In genomic region chr17:5233492-5233891, GRCh38 we compare ENCODE assay signal across 9 cellular contexts. TPM values are rescaled to one million over a fixed set of nuclear protein-coding genes. Genes with fewer than 3 reads are reported as not detected.
A peak's percentile ranks its signal among the peaks of the same experiment; 100 is the strongest.
DNase-seq lines count a peak whose midpoint lies in the region; ATAC-seq, FAIRE-seq and TF ChIP-seq lines count a peak whose summit lies in the region.
"Not testable (repeated sequence)": the region's sequence is repeated elsewhere in the genome, so short reads cannot be mapped to it uniquely, and the experiment has no call there.
"Had no signal": no experiment of that assay in that cellular context is flagged by ENCODE, and none has a peak within 500 bp of the region (broad histone marks: within the 10 kb centered on the region; RNA-seq: fewer than 3 reads in every experiment).

No MANE protein-coding gene starts in this region.

- SMC1A ChIA-PET in GM12878 (lab: Charles Lee; ENCODE audit: uncharacterized antibody, unreplicated experiment) = interaction anchor here (1.4 to 11.0 kb wide), 2 partner anchors 8 to 35 kb away, joined by 4 to 157 read pairs; no protein-coding TSS in a partner anchor

- H3K27ac Mint-ChIP-seq in memory B cell = peak overlapping the region; percentile 94
- peak overlapping the region; percentile 99 for H3K27ac Mint-ChIP-seq in stimulated activated memory B cell treated with anti-CD40 and anti-IgM and Interleukin-4, amounts not matched to agents 10 μg/mL and 1 μg/mL and 100 μg/mL, for 72 hours

- not testable (repeated sequence) for TF ChIP-seq RAD21 in GM12878 (IDR thresholded peaks at IDR 0.05; ENCODE audit: insufficient read depth, low read depth, low read length)

- not testable (repeated sequence) for DNase-seq in GM06990 (ENCODE audit: extremely low read depth, insufficient read length); Peyer's patch; GM12878 (ENCODE audit: low read depth, low spot score); memory B cell (ENCODE audit: low spot score in 2 of 2)

- H3K27me3 Mint-ChIP-seq in memory B cell; stimulated activated memory B cell treated with anti-CD40 and anti-IgM and Interleukin-4, amounts not matched to agents 10 μg/mL and 1 μg/mL and 100 μg/mL, for 72 hours: not testable (repeated sequence)

- H3K9me3 ChIP-seq in Peyer's patch; GM12878 (replicated peaks; ENCODE audit: control insufficient read depth, insufficient read depth, low read length): not testable (repeated sequence)

- H3K9me3 Mint-ChIP-seq in memory B cell; stimulated activated memory B cell treated with anti-CD40 and anti-IgM and Interleukin-4, amounts not matched to agents 10 μg/mL and 1 μg/mL and 100 μg/mL, for 72 hours: not testable (repeated sequence)

- H4K20me1 ChIP-seq in GM12878 (ENCODE audit: control insufficient read depth, insufficient read depth) = not testable (repeated sequence)

- FAIRE-seq in GM12878 (lab: Jason Lieb, UNC) = not testable (repeated sequence)

- not testable (repeated sequence) for ATAC-seq in GM12878; memory B cell (ENCODE audit: low read depth); stimulated activated memory B cell treated with anti-CD40 and anti-IgM and Interleukin-4, amounts not matched to agents 10 μg/mL and 1 μg/mL and 100 μg/mL, for 72 hours

- H3K4me3 ChIP-seq in GM06990 (replicated peaks; ENCODE audit: low read depth, low read length) = peak overlapping the region; percentile 86
- peak overlapping the region in 3 of 4 donors; percentile 23 to 44 (median 33) for H3K4me3 ChIP-seq in Peyer's patch
- H3K4me3 ChIP-seq in GM12878 = peak overlapping the region; percentile 87

- H3K27ac ChIP-seq in 22Rv1 = peak overlapping the region; percentile 97
- peak overlapping the region in 3 of 4 donors; percentile 19 to 89 (median 73) for H3K27ac ChIP-seq in Peyer's patch
- H3K27ac ChIP-seq in GM12878 (ENCODE audit: control insufficient read depth, insufficient read depth) = peak overlapping the region; percentile 99

- peaks cover 13% of the 10 kb centered on the region for H3K36me3 ChIP-seq in GM06990 (ENCODE audit: control insufficient read depth, insufficient read depth, low read length)
- not testable (repeated sequence) for H3K36me3 ChIP-seq in Peyer's patch
- H3K36me3 ChIP-seq in GM12878 (ENCODE audit: control insufficient read depth in 2 of 2, insufficient read depth in 2 of 2, low read length in 1 of 2) = peaks cover 4 to 12% of the 10 kb centered on the region in 2 experiments; a peak in 3 of 4 replicates

- H3K36me3 Mint-ChIP-seq in memory B cell = peaks cover 49% of the 10 kb centered on the region
- peaks cover 63% of the 10 kb centered on the region for H3K36me3 Mint-ChIP-seq in stimulated activated memory B cell treated with anti-CD40 and anti-IgM and Interleukin-4, amounts not matched to agents 10 μg/mL and 1 μg/mL and 100 μg/mL, for 72 hours

- not testable (repeated sequence) for TF ChIP-seq EP300 in GM12878 (IDR thresholded peaks at IDR 0.05; ENCODE audit: borderline replicate concordance in 1 of 2, control insufficient read depth in 1 of 2, low read depth in 2 of 2, low read length in 2 of 2)

- peaks cover 48% of the 10 kb centered on the region for H3K4me1 Mint-ChIP-seq in memory B cell
- peaks cover 87% of the 10 kb centered on the region for H3K4me1 Mint-ChIP-seq in stimulated activated memory B cell treated with anti-CD40 and anti-IgM and Interleukin-4, amounts not matched to agents 10 μg/mL and 1 μg/mL and 100 μg/mL, for 72 hours

- in situ Hi-C loops in GM12878 (cut with MboI) = not testable (repeated sequence)

- not testable (repeated sequence) for H3K27me3 ChIP-seq in GM06990 (replicated peaks; ENCODE audit: control insufficient read depth, insufficient read depth, low read length); Peyer's patch; GM12878 (replicated peaks in 1 of 2; ENCODE audit: control insufficient read depth in 2 of 2, insufficient read depth in 2 of 2, low read length in 1 of 2)

- peaks cover 86% of the 10 kb centered on the region for H3K79me2 ChIP-seq in GM12878 (ENCODE audit: control insufficient read depth, insufficient read depth, low read length)

- intact Hi-C loops in GM12878 (cut with micrococcal nuclease; ENCODE audit: unreplicated experiment) = not testable (repeated sequence)

- not testable (repeated sequence) for H3K4me1 ChIP-seq in Peyer's patch
- peaks cover 48% of the 10 kb centered on the region for H3K4me1 ChIP-seq in GM12878 (ENCODE audit: control insufficient read depth, insufficient read depth, low read length)

- H3K9ac ChIP-seq in GM12878 (ENCODE audit: control insufficient read depth, insufficient read depth, low read length) = peak overlapping the region; percentile 96

- POLR2A ChIA-PET in GM12878 (lab: Charles Lee) = not testable (repeated sequence)

- BruUV-seq in GM12878 (replicated peaks; lab: Mats Ljungman, UMichigan) = not testable (repeated sequence)

- CTCF ChIA-PET in GM12878 (lab: Yijun Ruan, JAX) = interaction anchor here (8.1 kb wide), 1 partner anchor 37 kb away, joined by 209 read pairs; the partner anchor contains the start of gene ZNF594

- TF ChIP-seq CTCF in 22Rv1 (IDR thresholded peaks at IDR 0.05); GM06990 (IDR thresholded peaks at IDR 0.05; ENCODE audit: insufficient read depth, low read length, poor library complexity, severe bottlenecking); Peyer's patch (IDR thresholded peaks at IDR 0.05); GM12878 (IDR thresholded peaks at IDR 0.05 in 2 of 3, conservative IDR thresholded peaks at IDR 0.05 in 1 of 3; ENCODE audit: control insufficient read depth in 2 of 3, extremely low read depth in 1 of 3, insufficient read depth in 1 of 3, low read depth in 3 of 3, low read length in 3 of 3): not testable (repeated sequence)

- RAD21 ChIA-PET in GM12878 (lab: Charles Lee; ENCODE audit: unreplicated experiment) = interaction anchor here (6.2 kb wide), 1 partner anchor 35 kb away, joined by 105 read pairs; no protein-coding TSS in a partner anchor

- H2AFZ ChIP-seq in GM12878 (ENCODE audit: control insufficient read depth, low read depth, low read length) = not testable (repeated sequence)

- H3K4me2 ChIP-seq in GM12878 (ENCODE audit: control insufficient read depth, insufficient read depth) = peak overlapping the region; percentile 98

- TF ChIP-seq POLR2A in GM15510 (IDR thresholded peaks at IDR 0.05; ENCODE audit: borderline replicate concordance, extremely low read depth, insufficient read length) = peak; percentile 20
- TF ChIP-seq POLR2A in Peyer's patch (IDR thresholded peaks at IDR 0.05); GM12878 (IDR thresholded peaks at IDR 0.05; ENCODE audit: low read depth, low read length): not testable (repeated sequence)

- peak overlapping the region; percentile 94 for H3K4me3 Mint-ChIP-seq in memory B cell
- peak overlapping the region; percentile 86 for H3K4me3 Mint-ChIP-seq in stimulated activated memory B cell treated with anti-CD40 and anti-IgM and Interleukin-4, amounts not matched to agents 10 μg/mL and 1 μg/mL and 100 μg/mL, for 72 hours

- 0% methylated on average over 7 of the region's 7 CpGs for WGBS in GM12878 (ENCODE audit: insufficient coverage, insufficient replicate concordance, low lambda C conversion rate, missing lambda C conversion rate)

RNA-seq across cellular contexts. Expression of gene SCIMP, which starts 1.2 kb away (rescaled TPM):
- 10 to 100 TPM in 1 of 4 donors, 1 to 10 TPM in 1, under 1 TPM in 1, not detected in 1; 0.35 to 16.5 (median 1.5) TPM for total RNA-seq in Peyer's patch
- total RNA-seq in GM12878 (2013; cell fraction: nucleolus; rRNA removed) = 247 and 264 TPM in 2 replicates
- 61.8 and 70.4 TPM in 2 replicates for total RNA-seq in GM12878 (2014; rRNA removed)
- 70.3 and 74.9 TPM in 2 replicates for total RNA-seq in GM12878 (2014; rRNA removed; fragmentation: Illumina TruSeq; extraction: Trizol)
- total RNA-seq in GM12878 (2021) = 92.2 and 98.9 TPM in 2 replicates
- 129 TPM for polyA plus RNA-seq in GM12878 (2011; ENCODE audit: low read depth)
- 105 and 120 TPM in 2 replicates for polyA plus RNA-seq in GM12878 (2011; rRNA removed)
- polyA plus RNA-seq in GM12878 (2011; cell fraction: cytosol; rRNA removed) = 101 and 133 TPM in 2 replicates
- polyA plus RNA-seq in GM12878 (2011; cell fraction: nucleus; rRNA removed) = 50.6 and 52.5 TPM in 2 replicates
- 97.2 and 135 TPM in 2 replicates for polyA plus RNA-seq in GM12878 (2012)
- 151 and 205 TPM in 2 replicates for polyA plus RNA-seq in GM12878 (2014; fragmentation: Illumina TruSeq; extraction: Trizol)
- 100 to 1,000 TPM; 109 TPM for polyA plus RNA-seq in GM12878 (2014; fragmentation: Nextera tagmentation; extraction: Ambion mirVana)
- 85.2 and 97.7 TPM in 2 replicates for polyA plus RNA-seq in GM12878 (2014; rRNA removed)
- 10 to 100 TPM; 56.7 to 62.4 TPM for polyA plus RNA-seq in GM12878 (2016; fragmentation: Nextera tagmentation; extraction: Ambion mirVana)
- 79.6 and 91.8 TPM in 2 replicates for polyA minus RNA-seq in GM12878 (2011; rRNA and poly(A)+ RNA removed)
- 26.2 and 40.3 TPM in 2 replicates for polyA minus RNA-seq in GM12878 (2011; cell fraction: cytosol; rRNA and poly(A)+ RNA removed)
- polyA minus RNA-seq in GM12878 (2011; cell fraction: nucleus; rRNA and poly(A)+ RNA removed) = 14.0 and 19.1 TPM in 2 replicates
- total RNA-seq: H7, IMR-90 had no signal
- polyA plus RNA-seq: IMR-90 had no signal

RNA-seq across cellular contexts. Expression of gene ZNF594, which starts 41.8 kb away (rescaled TPM):
- total RNA-seq in Peyer's patch = 10 to 100 TPM; 10.2 to 23.9 (median 18.5) TPM
- 63.6 and 63.9 TPM in 2 replicates for total RNA-seq in GM12878 (2013; cell fraction: nucleolus; rRNA removed)
- total RNA-seq in GM12878 (2014; rRNA removed) = 12.5 and 13.8 TPM in 2 replicates
- total RNA-seq in GM12878 (2014; rRNA removed; fragmentation: Illumina TruSeq; extraction: Trizol) = 13.9 and 14.3 TPM in 2 replicates
- 10.1 and 12.1 TPM in 2 replicates for total RNA-seq in GM12878 (2021)
- 1.4 TPM for polyA plus RNA-seq in GM12878 (2011; ENCODE audit: low read depth)
- polyA plus RNA-seq in GM12878 (2011; rRNA removed) = 5.5 and 8.8 TPM in 2 replicates
- 2.0 and 2.8 TPM in 2 replicates for polyA plus RNA-seq in GM12878 (2011; cell fraction: cytosol; rRNA removed)
- polyA plus RNA-seq in GM12878 (2011; cell fraction: nucleus; rRNA removed) = 18.3 and 22.0 TPM in 2 replicates
- polyA plus RNA-seq in GM12878 (2012) = 2.3 and 3.7 TPM in 2 replicates
- polyA plus RNA-seq in GM12878 (2014; fragmentation: Illumina TruSeq; extraction: Trizol) = 11.2 and 11.3 TPM in 2 replicates
- polyA plus RNA-seq in GM12878 (2014; fragmentation: Nextera tagmentation; extraction: Ambion mirVana) = 1 to 10 TPM in 1 of 2 experiments, under 1 TPM in 1; 0.98 to 1.7 TPM
- 10.3 and 11.6 TPM in 2 replicates for polyA plus RNA-seq in GM12878 (2014; rRNA removed)
- polyA plus RNA-seq in GM12878 (2016; fragmentation: Nextera tagmentation; extraction: Ambion mirVana) = 10 to 100 TPM; 10.9 to 12.1 TPM
- polyA minus RNA-seq in GM12878 (2011; rRNA and poly(A)+ RNA removed) = 5.5 and 5.6 TPM in 2 replicates
- 2.8 and 3.7 TPM in 2 replicates for polyA minus RNA-seq in GM12878 (2011; cell fraction: cytosol; rRNA and poly(A)+ RNA removed)
- polyA minus RNA-seq in GM12878 (2011; cell fraction: nucleus; rRNA and poly(A)+ RNA removed) = 11.0 and 16.8 TPM in 2 replicates

RNA-seq across cellular contexts. Expression of gene RABEP1, which starts 48.6 kb away (rescaled TPM):
- total RNA-seq in Peyer's patch (10 to 100 TPM; 20.5 to 85.0 (median 33.1) TPM), GM12878 (2014; rRNA removed) (43.3 and 51.0 TPM in 2 replicates), GM12878 (2014; rRNA removed; fragmentation: Illumina TruSeq; extraction: Trizol) (68.0 and 69.8 TPM in 2 replicates), GM12878 (2021) (60.0 and 60.4 TPM in 2 replicates)
- 120 and 123 TPM in 2 replicates for total RNA-seq in GM12878 (2013; cell fraction: nucleolus; rRNA removed)
- 29.5 TPM for polyA plus RNA-seq in GM12878 (2011; ENCODE audit: low read depth)
- polyA plus RNA-seq in GM12878 (2011; rRNA removed) (64.5 and 95.7 TPM in 2 replicates), GM12878 (2014; fragmentation: Illumina TruSeq; extraction: Trizol) (68.8 and 87.5 TPM in 2 replicates), GM12878 (2014; fragmentation: Nextera tagmentation; extraction: Ambion mirVana) (10 to 100 TPM; 13.4 to 20.2 TPM), GM12878 (2014; rRNA removed) (36.4 and 38.9 TPM in 2 replicates), GM12878 (2016; fragmentation: Nextera tagmentation; extraction: Ambion mirVana) (10 to 100 TPM; 59.2 to 71.4 TPM)
- 24.6 and 27.1 TPM in 2 replicates for polyA plus RNA-seq in GM12878 (2011; cell fraction: cytosol; rRNA removed)
- polyA plus RNA-seq in GM12878 (2011; cell fraction: nucleus; rRNA removed) = 29.5 and 31.3 TPM in 2 replicates
- polyA plus RNA-seq in GM12878 (2012) = 35.9 and 45.4 TPM in 2 replicates
- polyA minus RNA-seq in GM12878 (2011; rRNA and poly(A)+ RNA removed) = 69.0 and 76.4 TPM in 2 replicates
- polyA minus RNA-seq in GM12878 (2011; cell fraction: cytosol; rRNA and poly(A)+ RNA removed) = 26.3 and 29.8 TPM in 2 replicates
- 26.0 and 29.5 TPM in 2 replicates for polyA minus RNA-seq in GM12878 (2011; cell fraction: nucleus; rRNA and poly(A)+ RNA removed)

Comparison
In these comparisons a context has a peak if more than half of its experiments do, and no peak if none do; other contexts are left out.
1. H3K4me3 ChIP-seq: peak in every context shown above with its lines; median percentile 87 in GM12878; 86 in GM06990; 33 in Peyer's patch.